Comparison of ENCODE assay signal across 5 cellular contexts in the genomic region with DNA sequence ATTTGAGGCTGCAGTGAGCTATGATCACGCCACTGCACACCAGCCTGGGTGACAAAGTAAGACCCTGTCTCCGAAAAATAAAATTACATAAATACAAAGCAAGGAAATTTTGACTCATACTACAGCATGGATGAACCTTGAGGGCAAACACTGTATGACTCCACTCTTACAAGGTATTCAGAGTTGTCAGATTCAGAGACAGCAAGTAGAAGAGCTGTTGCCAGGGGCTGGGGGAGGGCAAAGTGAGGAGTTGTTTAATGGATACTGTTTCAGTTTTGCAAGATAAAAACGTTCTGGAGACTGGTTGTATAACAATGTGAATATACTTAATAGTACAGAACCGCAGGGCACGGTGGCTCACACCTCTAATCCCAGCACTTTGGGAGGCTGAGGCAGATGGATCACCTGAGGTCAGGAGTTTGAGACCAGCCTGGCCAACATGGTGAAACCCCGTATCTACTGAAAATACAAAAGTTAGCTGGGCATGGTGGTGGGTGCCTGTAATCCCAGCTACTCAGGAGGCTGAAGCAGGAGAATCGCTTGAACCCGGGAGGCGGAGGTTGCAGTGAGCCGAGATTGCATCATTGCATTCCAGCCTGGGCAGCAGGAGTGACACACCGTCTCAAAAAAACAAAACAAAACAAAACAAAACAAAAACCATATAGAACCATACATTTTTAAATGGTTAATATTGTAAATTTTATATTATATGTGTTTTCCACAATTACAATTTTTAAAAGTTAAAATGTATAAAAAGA. TPM values are rescaled to one million over a fixed set of nuclear protein-coding genes. Genes with fewer than 3 reads are reported as not detected.
"Had no signal": no experiment of that assay in that cellular context is flagged by ENCODE, and none has a peak within 500 bp of the region (broad histone marks: within the 10 kb centered on the region; RNA-seq: fewer than 3 reads in every experiment).

No MANE protein-coding gene starts in this region.

RNA-seq across cellular contexts. Expression of a gene that starts 5.0 kb away (rescaled TPM):
- total RNA-seq: activated CD4-positive, alpha-beta T cell treated with anti-CD3 and anti-CD28 coated beads, Interleukin-2, amount 10 ng/mL, durations not matched to agents 7 days and 5 days; dermis microvascular lymphatic vessel endothelial cell; epithelial cell of proximal tubule; natural killer cell treated with Interleukin-12 subunit alpha and Interleukin-12 subunit beta and Interleukin-15 and Interleukin-18, amount 100 ng/mL, for 72 hours; T-helper 1 cell treated with Interleukin-12 subunit alpha and Interleukin-12 subunit beta and Interleukin-4 antibody, amounts not matched to agents 30 ng/mL and 1 ng/mL, for 36 hours had no signal
